9 cellular contexts compared by ENCODE assay signal in the genomic region with DNA sequence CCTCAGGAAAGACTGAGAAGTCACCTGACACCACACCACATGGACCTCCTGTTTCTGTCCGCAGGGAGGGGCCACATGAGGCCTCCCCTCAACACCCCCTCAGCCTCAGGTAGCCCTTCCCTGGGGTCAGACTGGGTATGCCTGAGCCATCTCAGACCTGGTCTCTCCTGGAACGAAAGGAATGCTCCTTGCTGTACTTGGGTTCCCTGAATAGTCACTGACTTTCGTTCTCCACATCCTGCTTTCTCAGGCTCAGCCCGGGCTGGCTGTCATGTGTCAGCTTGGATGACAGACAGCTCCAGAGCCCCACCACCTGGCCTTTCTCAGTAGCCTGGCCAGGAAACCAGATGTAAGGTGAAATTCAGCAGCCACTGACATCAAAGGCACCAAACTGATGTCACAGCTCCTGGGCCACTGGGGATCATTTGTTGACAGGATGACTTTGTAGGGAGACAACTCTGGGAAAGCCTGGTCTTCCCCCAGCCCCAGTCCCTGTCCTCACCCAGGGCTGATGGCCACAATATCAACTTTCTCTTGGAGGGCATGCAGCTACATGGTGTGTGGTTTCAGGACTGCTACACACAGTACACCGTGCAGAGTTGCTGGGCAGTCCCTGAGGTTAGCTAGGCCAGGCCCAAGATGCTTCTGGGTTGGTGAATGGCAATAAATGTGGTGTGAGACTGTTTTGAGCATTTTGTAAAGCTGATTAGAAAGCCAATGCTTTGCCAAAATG.
DNase-seq lines count a peak whose midpoint lies in the region; ATAC-seq lines count a peak whose summit lies in the region.
"Had no signal": no experiment of that assay in that cellular context is flagged by ENCODE, and none has a peak within 500 bp of the region (broad histone marks: within the 10 kb centered on the region; RNA-seq: fewer than 3 reads in every experiment).

No MANE protein-coding gene starts in this region.

- no peaks in the 10 kb centered on the region for H3K4me1 ChIP-seq in effector memory CD4-positive, alpha-beta T cell (ENCODE audit: control insufficient read depth, insufficient read depth, low read length, poor library complexity, severe bottlenecking)

- H3K9me3 ChIP-seq in effector memory CD4-positive, alpha-beta T cell (ENCODE audit: control insufficient read depth, low read length): no peaks in the 10 kb centered on the region

- no peaks in the 10 kb centered on the region for H3K27me3 ChIP-seq in effector memory CD4-positive, alpha-beta T cell (replicated peaks; ENCODE audit: control insufficient read depth, insufficient read depth, low read length, poor library complexity, severe bottlenecking)

- peak; percentile 45 for ATAC-seq in activated CD8-positive, alpha-beta memory T cell treated with anti-CD3 and anti-CD28 coated beads, Interleukin-2, amount 10 ng/mL, durations not matched to agents 7 days and 5 days
- ATAC-seq in HG03196 (IDR thresholded peaks at IDR 0.05; ENCODE audit: unreplicated experiment): no peak
- ATAC-seq in GM18858 (IDR thresholded peaks at IDR 0.05; ENCODE audit: unreplicated experiment): no peak

- peak; percentile 48 for DNase-seq in activated CD8-positive, alpha-beta memory T cell treated with anti-CD3 and anti-CD28 coated beads, Interleukin-2, amount 10 ng/mL, durations not matched to agents 7 days and 5 days
- no peak for DNase-seq in activated CD8-positive, alpha-beta memory T cell treated with anti-CD3 and anti-CD28 coated beads, Interleukin-2, amount 50 U/mL, for 4 hours
- DNase-seq in HT-29 (ENCODE audit: low spot score) (peak; percentile 75), mucosa of gallbladder (ENCODE audit: low spot score) (peak; percentile 18)
- DNase-seq in activated naive CD8-positive, alpha-beta T cell treated with anti-CD3 and anti-CD28 coated beads for 36 hours: peak; percentile 9
- no peak for DNase-seq in effector memory CD4-positive, alpha-beta T cell

- CTCF ChIA-PET in activated CD8-positive, alpha-beta memory T cell treated with anti-CD3 and anti-CD28 coated beads, Interleukin-2, amount 10 ng/mL, durations not matched to agents 7 days and 5 days (lab: Charles Lee): interaction anchor here (0.7 to 1.3 kb wide), 3 partner anchors 91 to 127 kb away, joined by 3 to 4 read pairs (median 3); no protein-coding TSS in a partner anchor

- peaks cover 9% of the 10 kb centered on the region for H3K27me3 Mint-ChIP-seq in activated CD8-positive, alpha-beta memory T cell treated with anti-CD3 and anti-CD28 coated beads, Interleukin-2, amount 10 ng/mL, durations not matched to agents 7 days and 5 days
- H3K27me3 Mint-ChIP-seq in activated naive CD8-positive, alpha-beta T cell treated with anti-CD3 and anti-CD28 coated beads for 36 hours: peaks cover 19% of the 10 kb centered on the region

- H3K36me3 ChIP-seq in effector memory CD4-positive, alpha-beta T cell (ENCODE audit: control insufficient read depth, insufficient read depth, low read length): no peaks in the 10 kb centered on the region

- H3K27ac Mint-ChIP-seq in activated CD8-positive, alpha-beta memory T cell treated with anti-CD3 and anti-CD28 coated beads, Interleukin-2, amount 10 ng/mL, durations not matched to agents 7 days and 5 days: no peak overlapping the region
- no peak overlapping the region for H3K27ac Mint-ChIP-seq in activated naive CD8-positive, alpha-beta T cell treated with anti-CD3 and anti-CD28 coated beads for 36 hours

- H3K27ac ChIP-seq in effector memory CD4-positive, alpha-beta T cell (ENCODE audit: insufficient read depth, low read length, poor library complexity, severe bottlenecking): no peak overlapping the region

- no peak overlapping the region for H3K4me3 Mint-ChIP-seq in activated CD8-positive, alpha-beta memory T cell treated with anti-CD3 and anti-CD28 coated beads, Interleukin-2, amount 10 ng/mL, durations not matched to agents 7 days and 5 days
- H3K4me3 Mint-ChIP-seq in activated naive CD8-positive, alpha-beta T cell treated with anti-CD3 and anti-CD28 coated beads for 36 hours: no peak overlapping the region

- H3K4me1 Mint-ChIP-seq in activated CD8-positive, alpha-beta memory T cell treated with anti-CD3 and anti-CD28 coated beads, Interleukin-2, amount 10 ng/mL, durations not matched to agents 7 days and 5 days: no peaks in the 10 kb centered on the region
- H3K4me1 Mint-ChIP-seq in activated naive CD8-positive, alpha-beta T cell treated with anti-CD3 and anti-CD28 coated beads for 36 hours: peaks cover 3% of the 10 kb centered on the region

- H3K36me3 Mint-ChIP-seq in activated CD8-positive, alpha-beta memory T cell treated with anti-CD3 and anti-CD28 coated beads, Interleukin-2, amount 10 ng/mL, durations not matched to agents 7 days and 5 days: no peaks in the 10 kb centered on the region
- H3K36me3 Mint-ChIP-seq in activated naive CD8-positive, alpha-beta T cell treated with anti-CD3 and anti-CD28 coated beads for 36 hours: no peaks in the 10 kb centered on the region

- H3K4me3 ChIP-seq in effector memory CD4-positive, alpha-beta T cell (ENCODE audit: insufficient read depth, low read depth, low read length, poor library complexity, severe bottlenecking): no peak overlapping the region
- H3K4me3 ChIP-seq: lung had no signal

- H3K9me3 Mint-ChIP-seq in activated CD8-positive, alpha-beta memory T cell treated with anti-CD3 and anti-CD28 coated beads, Interleukin-2, amount 10 ng/mL, durations not matched to agents 7 days and 5 days (ENCODE audit: low read depth): no peaks in the 10 kb centered on the region
- H3K9me3 Mint-ChIP-seq in activated naive CD8-positive, alpha-beta T cell treated with anti-CD3 and anti-CD28 coated beads for 36 hours: no peaks in the 10 kb centered on the region

Comparison
In these comparisons a context has a peak if more than half of its experiments do, and no peak if none do; other contexts are left out.
1. DNase-seq: peak in activated CD8-positive, alpha-beta memory T cell treated with anti-CD3 and anti-CD28 coated beads, Interleukin-2, amount 10 ng/mL, durations not matched to agents 7 days and 5 days (single experiment), HT-29 (single experiment), activated naive CD8-positive, alpha-beta T cell treated with anti-CD3 and anti-CD28 coated beads for 36 hours (single experiment) and mucosa of gallbladder (single experiment); none in activated CD8-positive, alpha-beta memory T cell treated with anti-CD3 and anti-CD28 coated beads, Interleukin-2, amount 50 U/mL, for 4 hours (single experiment) and effector memory CD4-positive, alpha-beta T cell (0 of 3).